Comparison of ENCODE assay signal across 26 cellular contexts in genomic region chrX:109283870-109284269, GRCh38.
"Had no signal": no experiment of that assay in that cellular context is flagged by ENCODE, and none has a peak within 500 bp of the region (broad histone marks: within the 10 kb centered on the region; RNA-seq: fewer than 3 reads in every experiment).

No MANE protein-coding gene starts in this region.

- H3K4me3 ChIP-seq: coronary artery, gastroesophageal sphincter, sigmoid colon, smooth muscle cell, thoracic aorta, upper lobe of left lung had no signal

- ATAC-seq: activated CD4-positive, CD25-positive, alpha-beta regulatory T cell treated with anti-CD3 and anti-CD28 coated beads, Interleukin-2, amount 50 U/mL, for 24 hours; activated CD8-positive, alpha-beta memory T cell treated with anti-CD3 and anti-CD28 coated beads, Interleukin-2, amount 10 ng/mL, durations not matched to agents 7 days and 5 days; gastroesophageal sphincter; left colon; natural killer cell treated with Interleukin-12 subunit alpha and Interleukin-12 subunit beta and Interleukin-15 and Interleukin-18, amount 100 ng/mL, for 72 hours had no signal

- H3K36me3 ChIP-seq: gastroesophageal sphincter, sigmoid colon, thoracic aorta, upper lobe of left lung had no signal

- H3K4me1 ChIP-seq: gastroesophageal sphincter, sigmoid colon, upper lobe of left lung had no signal

- H3K9me3 ChIP-seq: gastroesophageal sphincter, sigmoid colon, thoracic aorta, upper lobe of left lung had no signal

- H3K27me3 ChIP-seq: gastroesophageal sphincter, sigmoid colon, upper lobe of left lung had no signal

- FAIRE-seq: islet of Langerhans had no signal

- DNase-seq: activated CD4-positive, alpha-beta memory T cell treated with anti-CD3 and anti-CD28 coated beads, Interleukin-2, amount 10 ng/mL, durations not matched to agents 7 days and 5 days; activated CD4-positive, alpha-beta T cell treated with anti-CD3 and anti-CD28 coated beads, Interleukin-2, amount 10 ng/mL, durations not matched to agents 24 days and 14 days; activated CD8-positive, alpha-beta memory T cell treated with anti-CD3 and anti-CD28 coated beads, Interleukin-2, amount 10 ng/mL, durations not matched to agents 7 days and 5 days; activated effector memory CD4-positive, alpha-beta T cell treated with anti-CD3 and anti-CD28 coated beads, Interleukin-2, amount 50 U/mL, for 16 hours; activated naive CD4-positive, alpha-beta T cell treated with anti-CD3 and anti-CD28 coated beads, Interleukin-2, amount 10 ng/mL, durations not matched to agents 7 days and 5 days; activated T-cell treated with anti-CD3 and anti-CD28 coated beads for 4 hours; amygdala; cerebellar nuclear complex; endodermal cell; head of caudate nucleus; hypothalamus; left colon; retina; sigmoid colon; stimulated activated CD4-positive, alpha-beta T cell treated with anti-CD3 and anti-CD28 coated beads, Interleukin-2, amount 100 ng/mL, for 48 hours; stimulated activated CD8-positive, alpha-beta memory T cell treated with anti-CD3 and anti-CD28 coated beads, Interleukin-4, amount 100 ng/mL, for 48 hours; stimulated activated naive CD4-positive, alpha-beta T cell; upper lobe of left lung had no signal

- H3K27ac ChIP-seq: coronary artery, gastroesophageal sphincter, sigmoid colon, thoracic aorta, upper lobe of left lung, VCaP had no signal
